Comparison of ENCODE assay signal across 24 cellular contexts in genomic region chr13:109976206-109976997, GRCh38.
"Had no signal": no experiment of that assay in that cellular context is flagged by ENCODE, and none has a peak within 500 bp of the region (broad histone marks: within the 10 kb centered on the region; RNA-seq: fewer than 3 reads in every experiment).

No MANE protein-coding gene starts in this region.

- H3K9ac ChIP-seq: neural progenitor cell, parathyroid adenoma had no signal

- H3K4me1 ChIP-seq: esophagus squamous epithelium, neural progenitor cell, parathyroid adenoma, psoas muscle, spleen, testis, vagina had no signal

- ATAC-seq: activated CD8-positive, alpha-beta T cell treated with anti-CD3 and anti-CD28 coated beads for 36 hours; activated T-cell treated with anti-CD3 and anti-CD28 coated beads, Interleukin-2, amount 50 U/mL, for 4 hours; activated T-helper 17 cell treated with anti-CD3 and anti-CD28 coated beads, Interleukin-2, amount 50 U/mL, for 72 hours; naive thymus-derived CD8-positive, alpha-beta T cell; psoas muscle; WTC11 had no signal

- H3K4me3 ChIP-seq: esophagus squamous epithelium, neural progenitor cell, psoas muscle, spleen, testis, vagina had no signal

- DNase-seq: activated CD4-positive, alpha-beta T cell treated with anti-CD3 and anti-CD28 coated beads, Interleukin-2, amount 50 U/mL, for 1 hour; activated CD8-positive, alpha-beta T cell treated with anti-CD3 and anti-CD28 coated beads for 36 hours; activated gamma-delta T cell treated with Interleukin-2 at 50 U/mL for 16 hours; activated naive CD4-positive, alpha-beta T cell treated with anti-CD3 and anti-CD28 coated beads, Interleukin-2, amount 50 U/mL, for 16 hours; activated T-cell treated with anti-CD3 and anti-CD28 coated beads, Interleukin-2, amount 50 U/mL, for 4 hours; amniotic stem cell; dermis blood vessel endothelial cell; effector CD4-positive, alpha-beta T cell; esophagus squamous epithelium; foreskin melanocyte; naive thymus-derived CD8-positive, alpha-beta T cell; occipital lobe; psoas muscle; spleen; stimulated activated CD4-positive, alpha-beta T cell treated with anti-CD3 and anti-CD28 coated beads, Interleukin-2, amount 100 ng/mL, for 48 hours; stimulated activated naive CD4-positive, alpha-beta T cell treated with Interleukin-2 at 50 U/mL for 16 hours; T-helper 2 cell; testis had no signal

- H3K27me3 ChIP-seq: esophagus squamous epithelium, neural progenitor cell, testis, vagina had no signal

- H2AFZ ChIP-seq: neural progenitor cell, parathyroid adenoma had no signal

- H3K27ac ChIP-seq: epithelial cell of prostate, esophagus squamous epithelium, neural progenitor cell, parathyroid adenoma, psoas muscle, spleen, testis, vagina had no signal

- H3K9me3 ChIP-seq: esophagus squamous epithelium, psoas muscle, spleen, testis, vagina had no signal

- H3K36me3 ChIP-seq: esophagus squamous epithelium, neural progenitor cell, spleen, vagina had no signal

- H3K4me2 ChIP-seq: neural progenitor cell had no signal
